In the genomic region with DNA sequence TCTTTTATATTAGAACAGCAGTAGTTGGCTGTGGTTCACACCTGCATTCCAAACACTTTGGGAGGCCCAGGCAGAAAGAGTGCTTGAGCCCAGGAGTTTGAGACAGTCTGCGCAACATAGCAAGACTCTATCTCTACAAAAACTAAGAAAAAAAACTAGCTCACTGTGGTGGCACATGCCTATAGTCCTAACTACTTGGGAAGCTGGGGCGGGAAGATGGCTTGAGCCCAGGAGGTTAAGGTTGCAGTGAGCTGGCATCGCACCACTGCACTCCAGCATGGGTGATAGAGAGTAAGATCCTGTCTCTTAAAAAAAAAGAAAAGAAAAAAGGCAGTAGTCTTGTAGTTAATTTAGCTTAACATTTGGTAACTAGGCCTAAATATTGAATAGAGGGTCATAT, we compare ENCODE assay signal across 27 cellular contexts.
"Had no signal": no experiment of that assay in that cellular context is flagged by ENCODE, and none has a peak within 500 bp of the region (broad histone marks: within the 10 kb centered on the region; RNA-seq: fewer than 3 reads in every experiment).

No MANE protein-coding gene starts in this region.

- H3K4me2 ChIP-seq: SK-N-SH had no signal

- H3K4me1 ChIP-seq: SJSA1 had no signal

- H3K9me3 Mint-ChIP-seq: activated CD4-positive, alpha-beta T cell treated with anti-CD3 and anti-CD28 coated beads, Interleukin-2, amount 10 ng/mL, durations not matched to agents 7 days and 5 days; activated naive CD4-positive, alpha-beta T cell treated with anti-CD3 and anti-CD28 coated beads, Interleukin-2, amount 10 ng/mL, durations not matched to agents 7 days and 5 days; activated naive CD8-positive, alpha-beta T cell treated with anti-CD3 and anti-CD28 coated beads, Interleukin-2, amount 50 U/mL, for 24 hours; activated T-cell treated with anti-CD3 and anti-CD28 coated beads, Interleukin-2, amount 50 U/mL, for 24 hours; activated T-helper 1 cell treated with anti-CD3 and anti-CD28 coated beads, Interleukin-12 subunit alpha, Interleukin-12 subunit beta, Interleukin-2, Interleukin-4 antibody, amounts not matched to agents 30 ng/mL and 10 ng/mL and 1 ng/mL, durations not matched to agents 14 hours and 24 hours and 36 hours; brain; T-helper 1 cell treated with Interleukin-12 subunit alpha and Interleukin-12 subunit beta and Interleukin-4 antibody, amounts not matched to agents 30 μg/mL and 1 μg/mL, for 36 hours; T-helper 2 cell treated with Interferon-gamma antibody and Interleukin-4, amounts not matched to agents 5 μg/mL and 100 μg/mL, for 36 hours had no signal

- ATAC-seq: activated CD4-positive, alpha-beta T cell treated with anti-CD3 and anti-CD28 coated beads for 36 hours; activated CD4-positive, CD25-positive, alpha-beta regulatory T cell treated with anti-CD3 and anti-CD28 coated beads, Interleukin-2, amount 50 U/mL, for 24 hours; activated CD8-positive, alpha-beta T cell treated with anti-CD3 and anti-CD28 coated beads, Interleukin-2, amount 10 ng/mL, durations not matched to agents 7 days and 5 days; activated naive CD8-positive, alpha-beta T cell treated with anti-CD3 and anti-CD28 coated beads, Interleukin-2, amount 50 U/mL, for 24 hours; Panc1 had no signal

- H3K27me3 ChIP-seq: SJSA1 had no signal

- H3K4me1 Mint-ChIP-seq: activated CD4-positive, alpha-beta T cell treated with anti-CD3 and anti-CD28 coated beads for 36 hours; activated naive CD8-positive, alpha-beta T cell treated with anti-CD3 and anti-CD28 coated beads, Interleukin-2, amount 50 U/mL, for 24 hours; brain had no signal

- H3K4me3 Mint-ChIP-seq: activated CD4-positive, alpha-beta T cell treated with anti-CD3 and anti-CD28 coated beads for 36 hours; activated CD4-positive, alpha-beta T cell treated with anti-CD3 and anti-CD28 coated beads, Interleukin-2, amount 10 ng/mL, durations not matched to agents 7 days and 5 days; activated CD8-positive, alpha-beta T cell treated with anti-CD3 and anti-CD28 coated beads, Interleukin-2, amount 10 ng/mL, durations not matched to agents 7 days and 5 days; activated naive CD4-positive, alpha-beta T cell treated with anti-CD3 and anti-CD28 coated beads, Interleukin-2, amount 10 ng/mL, durations not matched to agents 7 days and 5 days; activated naive CD8-positive, alpha-beta T cell; activated naive CD8-positive, alpha-beta T cell treated with anti-CD3 and anti-CD28 coated beads, Interleukin-2, amount 50 U/mL, for 24 hours; activated T-cell treated with anti-CD3 and anti-CD28 coated beads, Interleukin-2, amount 50 U/mL, for 24 hours; activated T-helper 1 cell treated with anti-CD3 and anti-CD28 coated beads, Interleukin-12 subunit alpha, Interleukin-12 subunit beta, Interleukin-2, Interleukin-4 antibody, amounts not matched to agents 30 ng/mL and 10 ng/mL and 1 ng/mL, durations not matched to agents 14 hours and 24 hours and 36 hours; brain; T-helper 1 cell treated with Interleukin-12 subunit alpha and Interleukin-12 subunit beta and Interleukin-4 antibody, amounts not matched to agents 30 μg/mL and 1 μg/mL, for 36 hours; T-helper 2 cell treated with Interferon-gamma antibody and Interleukin-4, amounts not matched to agents 5 μg/mL and 100 μg/mL, for 36 hours had no signal

- H3K27ac Mint-ChIP-seq: activated CD4-positive, alpha-beta T cell treated with anti-CD3 and anti-CD28 coated beads for 36 hours; activated CD4-positive, alpha-beta T cell treated with anti-CD3 and anti-CD28 coated beads, Interleukin-2, amount 10 ng/mL, durations not matched to agents 7 days and 5 days; activated CD8-positive, alpha-beta T cell treated with anti-CD3 and anti-CD28 coated beads, Interleukin-2, amount 10 ng/mL, durations not matched to agents 7 days and 5 days; activated naive CD4-positive, alpha-beta T cell treated with anti-CD3 and anti-CD28 coated beads, Interleukin-2, amount 10 ng/mL, durations not matched to agents 7 days and 5 days; activated naive CD8-positive, alpha-beta T cell; activated naive CD8-positive, alpha-beta T cell treated with anti-CD3 and anti-CD28 coated beads, Interleukin-2, amount 50 U/mL, for 24 hours; activated T-cell treated with anti-CD3 and anti-CD28 coated beads, Interleukin-2, amount 50 U/mL, for 24 hours; activated T-helper 1 cell treated with anti-CD3 and anti-CD28 coated beads, Interleukin-12 subunit alpha, Interleukin-12 subunit beta, Interleukin-2, Interleukin-4 antibody, amounts not matched to agents 30 ng/mL and 10 ng/mL and 1 ng/mL, durations not matched to agents 14 hours and 24 hours and 36 hours; T-helper 1 cell treated with Interleukin-12 subunit alpha and Interleukin-12 subunit beta and Interleukin-4 antibody, amounts not matched to agents 30 μg/mL and 1 μg/mL, for 36 hours; T-helper 2 cell treated with Interferon-gamma antibody and Interleukin-4, amounts not matched to agents 5 μg/mL and 100 μg/mL, for 36 hours had no signal

- DNase-seq: activated CD4-positive, alpha-beta T cell treated with anti-CD3 and anti-CD28 coated beads for 36 hours; activated CD4-positive, alpha-beta T cell treated with anti-CD3 and anti-CD28 coated beads, Interleukin-2, amount 10 ng/mL, durations not matched to agents 7 days and 5 days; activated CD4-positive, alpha-beta T cell treated with anti-CD3 and anti-CD28 coated beads, Interleukin-2, amount 50 U/mL, for 48 hours; activated CD8-positive, alpha-beta T cell treated with anti-CD3 and anti-CD28 coated beads, Interleukin-2, amount 10 ng/mL, durations not matched to agents 7 days and 5 days; activated naive CD4-positive, alpha-beta T cell treated with anti-CD3 and anti-CD28 coated beads, Interleukin-2, amount 10 ng/mL, durations not matched to agents 7 days and 5 days; activated naive CD8-positive, alpha-beta T cell treated with anti-CD3 and anti-CD28 coated beads, Interleukin-2, amount 50 U/mL, for 24 hours; activated T-cell treated with anti-CD3 and anti-CD28 coated beads, Interleukin-2, amount 50 U/mL, for 24 hours; anterior cingulate cortex; caudate nucleus; NCI-H1092 treated with DMSO at 0.1 percent for 48 hours; NCI-H1417; NCI-H146; NCI-H187; NCI-H2029 treated with DMSO at 0.1 percent for 48 hours; NCI-H2107; NCI-H2171; NCI-H510A treated with DMSO at 0.1 percent for 48 hours; SHP77; SK-N-SH had no signal

- H3K4me3 ChIP-seq: SJSA1 had no signal

- H3K27ac ChIP-seq: SJSA1 had no signal

- H3K9me3 ChIP-seq: SJSA1, SK-N-SH had no signal

- H3K9ac ChIP-seq: SK-N-SH had no signal

- H3K27me3 Mint-ChIP-seq: activated CD4-positive, alpha-beta T cell treated with anti-CD3 and anti-CD28 coated beads for 36 hours; activated CD4-positive, alpha-beta T cell treated with anti-CD3 and anti-CD28 coated beads, Interleukin-2, amount 10 ng/mL, durations not matched to agents 7 days and 5 days; activated naive CD4-positive, alpha-beta T cell treated with anti-CD3 and anti-CD28 coated beads, Interleukin-2, amount 10 ng/mL, durations not matched to agents 7 days and 5 days; activated naive CD8-positive, alpha-beta T cell; activated naive CD8-positive, alpha-beta T cell treated with anti-CD3 and anti-CD28 coated beads, Interleukin-2, amount 50 U/mL, for 24 hours; activated T-cell treated with anti-CD3 and anti-CD28 coated beads, Interleukin-2, amount 50 U/mL, for 24 hours; brain had no signal
